Comparison of ENCODE assay signal across 12 cellular contexts in the genomic region with DNA sequence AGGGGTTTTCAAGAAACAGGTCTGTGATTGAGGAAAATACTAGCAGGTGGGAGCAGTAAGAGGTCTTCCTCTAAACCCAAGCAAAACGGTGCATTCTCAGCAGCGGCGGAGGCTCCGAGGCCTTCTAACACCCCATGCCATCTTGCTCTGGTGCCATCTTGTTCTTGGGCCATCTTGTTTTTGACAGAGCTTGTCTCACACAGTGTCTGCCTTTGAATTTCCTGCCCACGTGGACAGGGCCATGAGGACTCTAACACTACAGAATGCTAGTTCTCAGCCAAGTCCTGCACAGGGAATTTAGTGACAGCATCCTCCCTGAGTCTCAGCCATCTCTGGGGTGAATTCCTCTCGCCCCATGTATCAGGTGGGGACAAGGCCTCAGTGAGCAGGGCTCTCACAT.
"Had no signal": no experiment of that assay in that cellular context is flagged by ENCODE, and none has a peak within 500 bp of the region (broad histone marks: within the 10 kb centered on the region; RNA-seq: fewer than 3 reads in every experiment).

No MANE protein-coding gene starts in this region.

- H3K36me3 ChIP-seq: breast epithelium, esophagus squamous epithelium, transverse colon had no signal

- H3K27me3 ChIP-seq: breast epithelium, esophagus squamous epithelium, transverse colon had no signal

- H3K9me3 ChIP-seq: breast epithelium, esophagus squamous epithelium, transverse colon had no signal

- H3K27ac ChIP-seq: breast epithelium had no signal

- H3K4me3 ChIP-seq: breast epithelium, esophagus squamous epithelium, smooth muscle cell, transverse colon had no signal

- DNase-seq: activated CD4-positive, alpha-beta memory T cell treated with anti-CD3 and anti-CD28 coated beads for 36 hours; activated CD4-positive, alpha-beta T cell treated with anti-CD3 and anti-CD28 coated beads for 1 hour; activated gamma-delta T cell; activated naive CD8-positive, alpha-beta T cell treated with anti-CD3 and anti-CD28 coated beads for 36 hours; activated T-cell treated with anti-CD3 and anti-CD28 coated beads, Interleukin-2, amount 50 U/mL, for 48 hours; esophagus squamous epithelium; foreskin fibroblast; T-helper 2 cell had no signal

- FAIRE-seq: islet of Langerhans had no signal
